In genomic region chr11:130314184-130314748, GRCh38 we compare ENCODE assay signal across 8 cellular contexts. TPM values are rescaled to one million over a fixed set of nuclear protein-coding genes. Genes with fewer than 3 reads are reported as not detected.
DNase-seq lines count a peak whose midpoint lies in the region; ATAC-seq, FAIRE-seq and TF ChIP-seq lines count a peak whose summit lies in the region.

No MANE protein-coding gene starts in this region.

- H3K4me3 Mint-ChIP-seq in T-helper 1 cell treated with Interleukin-12 subunit alpha and Interleukin-12 subunit beta and Interleukin-4 antibody, amounts not matched to agents 30 μg/mL and 1 μg/mL, for 36 hours = peak overlapping the region; percentile 92
- H3K4me3 Mint-ChIP-seq in astrocyte (ENCODE audit: unreplicated experiment) = peak overlapping the region; percentile 93

- DNase-seq in EH (ENCODE audit: low read depth) (peak; percentile 61), astrocyte (ENCODE audit: low read depth) (no peak), iPS DF 6.9 (ENCODE audit: low read depth, low spot score) (no peak), skeletal muscle cell (ENCODE audit: low read depth) (no peak), retina (no peak)

- H3K4me1 Mint-ChIP-seq in T-helper 1 cell treated with Interleukin-12 subunit alpha and Interleukin-12 subunit beta and Interleukin-4 antibody, amounts not matched to agents 30 μg/mL and 1 μg/mL, for 36 hours (ENCODE audit: low read depth) = peaks cover 36% of the 10 kb centered on the region
- peaks cover 19% of the 10 kb centered on the region for H3K4me1 Mint-ChIP-seq in astrocyte (ENCODE audit: low read depth, unreplicated experiment)

- peak; percentile 42 for ATAC-seq in GM21423 (IDR thresholded peaks at IDR 0.05; ENCODE audit: unreplicated experiment)

- H3K36me3 Mint-ChIP-seq in T-helper 1 cell treated with Interleukin-12 subunit alpha and Interleukin-12 subunit beta and Interleukin-4 antibody, amounts not matched to agents 30 μg/mL and 1 μg/mL, for 36 hours (ENCODE audit: low read depth) = peaks cover 7% of the 10 kb centered on the region
- peaks cover 2% of the 10 kb centered on the region for H3K36me3 Mint-ChIP-seq in astrocyte (ENCODE audit: low read depth, unreplicated experiment)

- H3K27me3 ChIP-seq in HUES6 (ENCODE audit: control insufficient read depth, insufficient read depth, low read length) (no peaks in the 10 kb centered on the region), astrocyte (ENCODE audit: insufficient read depth, low read length) (no peaks in the 10 kb centered on the region), iPS DF 6.9 (ENCODE audit: control insufficient read depth, insufficient read depth, low read length) (no peaks in the 10 kb centered on the region)

- H3K27ac ChIP-seq in HUES6 (ENCODE audit: low read depth, low read length) (peak overlapping the region; percentile 74; the same call in 1 of the 2 replicates), astrocyte (ENCODE audit: low read depth, low read length) (peak overlapping the region; percentile 74), iPS DF 6.9 (ENCODE audit: low read length) (no peak overlapping the region)

- no peaks in the 10 kb centered on the region for H3K9me3 Mint-ChIP-seq in T-helper 1 cell treated with Interleukin-12 subunit alpha and Interleukin-12 subunit beta and Interleukin-4 antibody, amounts not matched to agents 30 μg/mL and 1 μg/mL, for 36 hours
- no peaks in the 10 kb centered on the region for H3K9me3 Mint-ChIP-seq in astrocyte (ENCODE audit: unreplicated experiment)

- H3K4me3 ChIP-seq in HUES6 (ENCODE audit: low read depth, low read length) (peak overlapping the region; percentile 88), astrocyte (ENCODE audit: insufficient read depth, low read depth, low read length) (peak overlapping the region; percentile 82), iPS DF 6.9 (ENCODE audit: low read length) (peak overlapping the region; percentile 97), skeletal muscle cell (ENCODE audit: low read depth, low read length) (peak overlapping the region; percentile 81)

- H3K36me3 ChIP-seq in HUES6 (ENCODE audit: control insufficient read depth, insufficient read depth, low read length) (0 out of 2 replicates have a peak, but pooled peaks cover 2% of the 10 kb centered on the region), astrocyte (ENCODE audit: insufficient read depth, low read length) (no peaks in the 10 kb centered on the region), iPS DF 6.9 (ENCODE audit: control insufficient read depth, insufficient read depth, low read length) (no peaks in the 10 kb centered on the region)

- peak overlapping the region; percentile 90 for H3K4me2 ChIP-seq in astrocyte (ENCODE audit: low read length)

- H3K4me1 ChIP-seq in HUES6 (ENCODE audit: control insufficient read depth, insufficient read depth, low read length) (peaks cover 33% of the 10 kb centered on the region), astrocyte (ENCODE audit: insufficient read depth, low read length) (peaks cover 9% of the 10 kb centered on the region), iPS DF 6.9 (ENCODE audit: control insufficient read depth, insufficient read depth, low read length) (peaks cover 1% of the 10 kb centered on the region; the same call in 1 of the 2 replicates)

- peaks cover 6% of the 10 kb centered on the region for H4K20me1 ChIP-seq in astrocyte (ENCODE audit: insufficient read depth, low read length)

- H3K27me3 Mint-ChIP-seq in T-helper 1 cell treated with Interleukin-12 subunit alpha and Interleukin-12 subunit beta and Interleukin-4 antibody, amounts not matched to agents 30 μg/mL and 1 μg/mL, for 36 hours (ENCODE audit: low read depth) = peaks cover 8% of the 10 kb centered on the region
- H3K27me3 Mint-ChIP-seq in astrocyte (ENCODE audit: low read depth, unreplicated experiment) = no peaks in the 10 kb centered on the region

- H3K9ac ChIP-seq in HUES6 (ENCODE audit: low read length) = peak overlapping the region; percentile 82
- H3K9ac ChIP-seq in astrocyte (ENCODE audit: low read length) = peak overlapping the region; percentile 85

- no peak for FAIRE-seq in astrocyte (lab: Jason Lieb, UNC)

- H3K9me3 ChIP-seq in HUES6 (ENCODE audit: control insufficient read depth, insufficient read depth, low read depth, low read length) (peaks cover 4% of the 10 kb centered on the region), astrocyte (ENCODE audit: insufficient read depth, low read depth, low read length) (no peaks in the 10 kb centered on the region), iPS DF 6.9 (ENCODE audit: control insufficient read depth, insufficient read depth, low read length) (no peaks in the 10 kb centered on the region)

- H3K27ac Mint-ChIP-seq in T-helper 1 cell treated with Interleukin-12 subunit alpha and Interleukin-12 subunit beta and Interleukin-4 antibody, amounts not matched to agents 30 μg/mL and 1 μg/mL, for 36 hours = peak overlapping the region; percentile 89
- H3K27ac Mint-ChIP-seq in astrocyte (ENCODE audit: unreplicated experiment) = no peak overlapping the region

- no peak for TF ChIP-seq CTCF in astrocyte (IDR thresholded peaks at IDR 0.05; ENCODE audit: insufficient read depth, low read depth, low read length)

- peak overlapping the region; percentile 75 for H2AFZ ChIP-seq in astrocyte (ENCODE audit: low read depth, low read length)

- peaks cover 27% of the 10 kb centered on the region for H3K79me2 ChIP-seq in astrocyte (ENCODE audit: insufficient read depth, low read length)

- WGBS in iPS DF 6.9 (ENCODE audit: insufficient coverage, insufficient read length) = no CpG with 5 or more reads among the region's 68 CpGs

RNA-seq across cellular contexts. Expression of gene ZBTB44, which starts 0.5 kb away (rescaled TPM):
- total RNA-seq in astrocyte = 25.3 and 26.2 TPM in 2 replicates
